Comparison of ENCODE assay signal across 17 cellular contexts in genomic region chr1:160813215-160813614, GRCh38. TPM values are rescaled to one million over a fixed set of nuclear protein-coding genes. Genes with fewer than 3 reads are reported as not detected.
DNase-seq lines count a peak whose midpoint lies in the region; ATAC-seq and TF ChIP-seq lines count a peak whose summit lies in the region.
"Had no signal": no experiment of that assay in that cellular context is flagged by ENCODE, and none has a peak within 500 bp of the region (broad histone marks: within the 10 kb centered on the region; RNA-seq: fewer than 3 reads in every experiment).

No MANE protein-coding gene starts in this region.

- no peak overlapping the region for H3K4me2 ChIP-seq in osteoblast (ENCODE audit: insufficient read depth, low read length)
- H3K4me2 ChIP-seq: neural progenitor cell, SK-N-SH had no signal

- peak overlapping the region; percentile 73 for H3K27ac Mint-ChIP-seq in stimulated activated memory B cell treated with anti-CD40 and anti-IgM and Interleukin-4, amounts not matched to agents 10 μg/mL and 1 μg/mL and 100 μg/mL, for 72 hours
- H3K27ac Mint-ChIP-seq in osteocyte (ENCODE audit: unreplicated experiment) = no peak overlapping the region
- H3K27ac Mint-ChIP-seq: activated naive CD8-positive, alpha-beta T cell treated with anti-CD3 and anti-CD28 coated beads, Interleukin-2, amount 10 ng/mL, durations not matched to agents 7 days and 5 days; dendritic cell treated with granulocyte-macrophage colony-stimulating factor and Interleukin-4, amounts not matched to agents 40 ng/mL and 50 ng/mL, for 4 days; neural progenitor cell had no signal

- H3K4me1 Mint-ChIP-seq in activated T-cell treated with anti-CD3 and anti-CD28 coated beads, Interleukin-2, amount 50 U/mL, for 4 hours (ENCODE audit: low read depth) = peaks cover 48% of the 10 kb centered on the region
- peaks cover 48% of the 10 kb centered on the region for H3K4me1 Mint-ChIP-seq in stimulated activated memory B cell treated with anti-CD40 and anti-IgM and Interleukin-4, amounts not matched to agents 10 μg/mL and 1 μg/mL and 100 μg/mL, for 72 hours
- no peaks in the 10 kb centered on the region for H3K4me1 Mint-ChIP-seq in osteocyte (ENCODE audit: unreplicated experiment)

- ATAC-seq in activated T-cell treated with anti-CD3 and anti-CD28 coated beads, Interleukin-2, amount 50 U/mL, for 4 hours = peak; percentile 96 to 99
- no peak for ATAC-seq in stimulated activated memory B cell treated with anti-CD40 and anti-IgM and Interleukin-4, amounts not matched to agents 10 μg/mL and 1 μg/mL and 100 μg/mL, for 72 hours
- no peak for ATAC-seq in GM21717 (IDR thresholded peaks at IDR 0.05; ENCODE audit: unreplicated experiment)
- ATAC-seq: left colon had no signal

- no peak overlapping the region for H3K4me3 Mint-ChIP-seq in activated T-cell treated with anti-CD3 and anti-CD28 coated beads, Interleukin-2, amount 50 U/mL, for 4 hours
- no peak overlapping the region for H3K4me3 Mint-ChIP-seq in stimulated activated memory B cell treated with anti-CD40 and anti-IgM and Interleukin-4, amounts not matched to agents 10 μg/mL and 1 μg/mL and 100 μg/mL, for 72 hours
- no peak overlapping the region for H3K4me3 Mint-ChIP-seq in osteocyte (ENCODE audit: unreplicated experiment)
- H3K4me3 Mint-ChIP-seq: activated naive CD8-positive, alpha-beta T cell treated with anti-CD3 and anti-CD28 coated beads, Interleukin-2, amount 10 ng/mL, durations not matched to agents 7 days and 5 days; dendritic cell treated with granulocyte-macrophage colony-stimulating factor and Interleukin-4, amounts not matched to agents 40 ng/mL and 50 ng/mL, for 4 days; neural progenitor cell had no signal

- H3K4me3 ChIP-seq in coronary artery (no peak overlapping the region), osteoblast (ENCODE audit: insufficient read depth, low read length) (no peak overlapping the region)
- H3K4me3 ChIP-seq: neural progenitor cell had no signal

- H3K9me3 ChIP-seq in osteoblast (ENCODE audit: low read depth, low read length) = no peaks in the 10 kb centered on the region
- H3K9me3 ChIP-seq: SK-N-SH had no signal

- H3K36me3 Mint-ChIP-seq in activated T-cell treated with anti-CD3 and anti-CD28 coated beads, Interleukin-2, amount 50 U/mL, for 4 hours (ENCODE audit: insufficient read depth) = peaks cover 34% of the 10 kb centered on the region
- peaks cover 72% of the 10 kb centered on the region for H3K36me3 Mint-ChIP-seq in stimulated activated memory B cell treated with anti-CD40 and anti-IgM and Interleukin-4, amounts not matched to agents 10 μg/mL and 1 μg/mL and 100 μg/mL, for 72 hours
- no peaks in the 10 kb centered on the region for H3K36me3 Mint-ChIP-seq in osteocyte (ENCODE audit: unreplicated experiment)
- H3K36me3 Mint-ChIP-seq: neural progenitor cell had no signal

- no peaks in the 10 kb centered on the region for H3K36me3 ChIP-seq in osteoblast (ENCODE audit: insufficient read depth, low read length)
- H3K36me3 ChIP-seq: neural progenitor cell had no signal

- no peaks in the 10 kb centered on the region for H3K4me1 ChIP-seq in osteoblast (ENCODE audit: insufficient read depth, low read length)

- H4K20me1 ChIP-seq in osteoblast (ENCODE audit: insufficient read depth, low read length) = no peaks in the 10 kb centered on the region

- TF ChIP-seq CTCF in coronary artery (IDR thresholded peaks at IDR 0.05) (no peak), osteocyte (IDR thresholded peaks at IDR 0.05) (no peak), osteoblast (IDR thresholded peaks at IDR 0.05; ENCODE audit: extremely low read depth, low read depth, low read length) (no peak)

- no peaks in the 10 kb centered on the region for H3K79me2 ChIP-seq in osteoblast (ENCODE audit: insufficient read depth, low read length)

- H2AFZ ChIP-seq in osteoblast (ENCODE audit: low read length) = no peak overlapping the region
- H2AFZ ChIP-seq: neural progenitor cell had no signal

- no peaks in the 10 kb centered on the region for H3K27me3 ChIP-seq in osteoblast (ENCODE audit: insufficient read depth, low read length)
- H3K27me3 ChIP-seq: neural progenitor cell had no signal

- H3K27ac ChIP-seq in coronary artery (no peak overlapping the region), osteoblast (ENCODE audit: low read depth, low read length) (no peak overlapping the region)
- H3K27ac ChIP-seq: neural progenitor cell had no signal

- H3K9me3 Mint-ChIP-seq in activated T-cell treated with anti-CD3 and anti-CD28 coated beads, Interleukin-2, amount 50 U/mL, for 4 hours = no peaks in the 10 kb centered on the region
- no peaks in the 10 kb centered on the region for H3K9me3 Mint-ChIP-seq in stimulated activated memory B cell treated with anti-CD40 and anti-IgM and Interleukin-4, amounts not matched to agents 10 μg/mL and 1 μg/mL and 100 μg/mL, for 72 hours
- peaks cover 3% of the 10 kb centered on the region for H3K9me3 Mint-ChIP-seq in osteocyte (ENCODE audit: unreplicated experiment)
- H3K9me3 Mint-ChIP-seq: dendritic cell treated with granulocyte-macrophage colony-stimulating factor and Interleukin-4, amounts not matched to agents 40 ng/mL and 50 ng/mL, for 4 days had no signal

- H3K27me3 Mint-ChIP-seq in activated T-cell treated with anti-CD3 and anti-CD28 coated beads, Interleukin-2, amount 50 U/mL, for 4 hours (ENCODE audit: low read depth) = no peaks in the 10 kb centered on the region
- H3K27me3 Mint-ChIP-seq in stimulated activated memory B cell treated with anti-CD40 and anti-IgM and Interleukin-4, amounts not matched to agents 10 μg/mL and 1 μg/mL and 100 μg/mL, for 72 hours = no peaks in the 10 kb centered on the region
- H3K27me3 Mint-ChIP-seq in osteocyte (ENCODE audit: unreplicated experiment) = no peaks in the 10 kb centered on the region
- H3K27me3 Mint-ChIP-seq: activated naive CD8-positive, alpha-beta T cell treated with anti-CD3 and anti-CD28 coated beads, Interleukin-2, amount 10 ng/mL, durations not matched to agents 7 days and 5 days had no signal

- no peak for DNase-seq in activated T-cell treated with anti-CD3 and anti-CD28 coated beads, Interleukin-2, amount 50 U/mL, for 4 hours
- DNase-seq in activated T-cell treated with anti-CD3 and anti-CD28 coated beads, Interleukin-2, amount 50 U/mL, for 1 hour = no peak
- DNase-seq in NCI-H226 (peak; percentile 77), coronary artery (ENCODE audit: low spot score) (peak; percentile 46), osteocyte (ENCODE audit: extremely low spot score, unreplicated experiment) (no peak), osteoblast (ENCODE audit: insufficient read length, low spot score, missing footprints) (no peak)
- DNase-seq: activated CD4-positive, CD25-positive, alpha-beta regulatory T cell treated with anti-CD3 and anti-CD28 coated beads, Interleukin-2, amount 50 U/mL, for 72 hours; activated naive CD8-positive, alpha-beta T cell treated with anti-CD3 and anti-CD28 coated beads, Interleukin-2, amount 10 ng/mL, durations not matched to agents 7 days and 5 days; foreskin fibroblast; left colon; NCI-H1436 treated with DMSO at 0.1 percent for 48 hours; NCI-H82; SK-N-SH had no signal

RNA-seq across cellular contexts. Expression of gene LY9, which starts 17.2 kb away (rescaled TPM):
- 10 to 100 TPM in 2 of 3 donors, 1 to 10 TPM in 1; 8.9 to 21.4 (median 16.5) TPM for total RNA-seq in activated T-cell treated with anti-CD3 and anti-CD28 coated beads, Interleukin-2, amount 50 U/mL, for 4 hours
- total RNA-seq in osteocyte = not detected in 2 replicates
- not detected in 2 replicates for total RNA-seq in osteoblast

RNA-seq across cellular contexts. Expression of gene CD244, which starts 49.5 kb away (rescaled TPM):
- total RNA-seq in activated T-cell treated with anti-CD3 and anti-CD28 coated beads, Interleukin-2, amount 50 U/mL, for 4 hours = under 1 TPM; 0.30 to 0.53 (median 0.38) TPM
- total RNA-seq in osteocyte = not detected in 2 replicates
- total RNA-seq in osteoblast = not detected in 2 replicates

Comparison
In these comparisons a context has a peak if more than half of its experiments do, and no peak if none do; other contexts are left out.
1. ATAC-seq: peak in activated T-cell treated with anti-CD3 and anti-CD28 coated beads, Interleukin-2, amount 50 U/mL, for 4 hours (2 of 2); none in stimulated activated memory B cell treated with anti-CD40 and anti-IgM and Interleukin-4, amounts not matched to agents 10 μg/mL and 1 μg/mL and 100 μg/mL, for 72 hours (single experiment) and GM21717 (single experiment).
2. DNase-seq: peak in NCI-H226 (single experiment) and coronary artery (single experiment); none in activated T-cell treated with anti-CD3 and anti-CD28 coated beads, Interleukin-2, amount 50 U/mL, for 4 hours (single experiment), activated T-cell treated with anti-CD3 and anti-CD28 coated beads, Interleukin-2, amount 50 U/mL, for 1 hour (single experiment), osteocyte (single experiment) and osteoblast (single experiment).